26 cellular contexts compared by ENCODE assay signal in the genomic region with DNA sequence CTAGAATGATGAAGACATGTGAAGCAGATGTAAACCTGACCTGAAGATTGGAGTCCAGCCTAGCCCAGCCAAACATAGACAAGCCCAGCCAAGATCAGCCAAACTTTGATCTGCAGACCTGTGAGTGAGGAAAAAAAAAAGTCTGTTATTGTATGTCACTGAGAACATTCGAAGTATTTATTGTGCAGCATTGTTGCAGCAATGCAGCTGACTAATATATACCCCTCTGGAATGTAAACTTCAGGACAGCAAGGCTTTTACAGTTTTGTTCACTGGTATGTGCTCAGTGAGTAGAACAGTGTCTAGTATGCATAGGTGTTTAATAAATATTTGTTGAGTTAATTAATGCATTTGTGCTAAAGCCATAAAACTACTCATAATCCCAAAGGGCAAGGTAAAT. TPM values are rescaled to one million over a fixed set of nuclear protein-coding genes. Genes with fewer than 3 reads are reported as not detected.
"Had no signal": no experiment of that assay in that cellular context is flagged by ENCODE, and none has a peak within 500 bp of the region (broad histone marks: within the 10 kb centered on the region; RNA-seq: fewer than 3 reads in every experiment).

No MANE protein-coding gene starts in this region.

- H3K27ac Mint-ChIP-seq: natural killer cell treated with Interleukin-12 subunit alpha and Interleukin-12 subunit beta and Interleukin-15 and Interleukin-18, amount 100 ng/mL, for 72 hours; neural progenitor cell; progenitor cell of endocrine pancreas; stimulated activated effector memory CD8-positive, alpha-beta T cell treated with anti-CD3 and anti-CD28 coated beads, Interleukin-12 subunit alpha, Interleukin-12 subunit beta, amount 100 ng/mL, for 72 hours; stimulated activated naive CD8-positive, alpha-beta T cell treated with anti-CD3 and anti-CD28 coated beads, Interleukin-15, Interleukin-2, amounts not matched to agents 100 ng/mL and 50 ng/mL, for 24 hours had no signal

- H3K36me3 Mint-ChIP-seq: neural progenitor cell; stimulated activated effector memory CD8-positive, alpha-beta T cell treated with anti-CD3 and anti-CD28 coated beads, Interleukin-12 subunit alpha, Interleukin-12 subunit beta, amount 100 ng/mL, for 72 hours had no signal

- DNase-seq: cortex of kidney; dorsolateral prefrontal cortex; effector CD8-positive, alpha-beta T cell; gastrocnemius medialis; heart right ventricle; hypothalamus; islet precursor cell; midbrain; nucleus accumbens; ovary; right cardiac atrium; stimulated activated CD4-positive, alpha-beta T cell treated with anti-CD3 and anti-CD28 coated beads, Interleukin-4, amount 100 ng/mL, for 1 hour; stimulated activated CD8-positive, alpha-beta memory T cell treated with anti-CD3 and anti-CD28 coated beads, Interleukin-4, amount 100 ng/mL, for 48 hours; tibial artery; upper lobe of right lung had no signal

- H3K4me3 ChIP-seq: dorsolateral prefrontal cortex, esophagus muscularis mucosa, gastrocnemius medialis, heart right ventricle, neural progenitor cell, ovary, tibial artery, upper lobe of right lung had no signal

- H3K4me1 Mint-ChIP-seq: neural progenitor cell; stimulated activated effector memory CD8-positive, alpha-beta T cell treated with anti-CD3 and anti-CD28 coated beads, Interleukin-12 subunit alpha, Interleukin-12 subunit beta, amount 100 ng/mL, for 72 hours had no signal

- H3K4me3 Mint-ChIP-seq: natural killer cell treated with Interleukin-12 subunit alpha and Interleukin-12 subunit beta and Interleukin-15 and Interleukin-18, amount 100 ng/mL, for 72 hours; neural progenitor cell; stimulated activated effector memory CD8-positive, alpha-beta T cell treated with anti-CD3 and anti-CD28 coated beads, Interleukin-12 subunit alpha, Interleukin-12 subunit beta, amount 100 ng/mL, for 72 hours; stimulated activated naive CD8-positive, alpha-beta T cell treated with anti-CD3 and anti-CD28 coated beads, Interleukin-15, Interleukin-2, amounts not matched to agents 100 ng/mL and 50 ng/mL, for 24 hours had no signal

- H3K27me3 Mint-ChIP-seq: stimulated activated naive CD8-positive, alpha-beta T cell treated with anti-CD3 and anti-CD28 coated beads, Interleukin-15, Interleukin-2, amounts not matched to agents 100 ng/mL and 50 ng/mL, for 24 hours had no signal

RNA-seq across cellular contexts. Expression of gene TMEM202, which starts 23.4 kb away (rescaled TPM):
- total RNA-seq: cardiac septum; cerebellum; dorsolateral prefrontal cortex; esophagus muscularis mucosa; gastrocnemius medialis; heart right ventricle; left lobe of liver; lower leg skin; natural killer cell treated with Interleukin-12 subunit alpha and Interleukin-12 subunit beta and Interleukin-15 and Interleukin-18, amount 100 ng/mL, for 72 hours; ovary; progenitor cell of endocrine pancreas; right cardiac atrium; temporal lobe; upper lobe of right lung had no signal
